In the genomic region with DNA sequence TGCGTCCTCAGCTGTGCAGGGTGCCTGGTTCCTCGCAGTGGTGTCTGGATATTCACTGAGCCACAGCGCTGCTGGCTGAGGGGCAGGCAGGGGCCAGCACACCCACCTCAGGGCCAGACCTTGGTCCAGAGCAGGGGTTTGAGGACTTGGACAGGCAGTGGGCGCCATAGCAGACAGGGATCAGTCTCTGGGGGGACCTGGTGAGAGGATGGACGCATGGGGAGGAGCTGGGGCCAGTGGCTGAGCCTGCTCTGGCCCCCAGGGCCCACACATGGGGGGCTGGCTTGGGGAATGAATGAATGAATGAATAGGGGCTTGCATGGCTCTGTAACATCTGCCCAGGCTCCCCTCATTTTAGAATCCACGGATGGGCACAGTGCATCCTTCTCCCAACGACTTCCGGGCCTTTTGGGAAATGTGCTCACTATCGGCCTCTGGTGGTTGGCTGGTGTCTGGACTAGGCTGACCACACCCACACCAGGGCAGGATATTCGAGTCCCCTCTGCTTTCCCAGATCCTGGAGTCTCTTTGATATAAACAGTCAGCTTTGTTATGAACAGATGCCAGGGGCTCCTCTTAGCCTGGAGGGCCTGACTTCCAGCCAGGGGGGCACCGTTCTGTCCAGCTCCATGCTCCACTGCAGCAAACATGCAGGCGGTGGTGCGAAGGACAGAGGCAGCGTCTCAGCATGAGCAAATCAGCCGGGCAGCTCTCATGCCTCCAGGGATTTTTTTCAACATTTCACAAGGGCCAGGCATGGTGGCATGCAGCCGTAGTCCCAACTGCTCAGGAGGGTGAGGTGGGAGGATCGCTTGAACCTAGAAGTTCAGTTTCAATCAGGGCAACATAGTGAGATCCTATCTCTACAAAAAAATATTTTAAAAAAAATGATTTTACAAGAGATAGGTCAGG, we compare ENCODE assay signal across 8 cellular contexts.
A peak's percentile ranks its signal among the peaks of the same experiment; 100 is the strongest.
DNase-seq lines count a peak whose midpoint lies in the region; ATAC-seq, FAIRE-seq and TF ChIP-seq lines count a peak whose summit lies in the region.

No MANE protein-coding gene starts in this region.

- H3K9me3 ChIP-seq in hepatocyte (ENCODE audit: low read depth) (no peaks in the 10 kb centered on the region), small intestine (ENCODE audit: control insufficient read depth, low read depth) (no peaks in the 10 kb centered on the region)

- DNase-seq in EH (ENCODE audit: low read depth) (peak; percentile 76), Kasumi-1 (lab: John Stamatoyannopoulos, UW) (peak; percentile 41 to 54), SK-MEL-5 (ENCODE audit: low read depth, low spot score) (peak; percentile 84), anterior cingulate cortex (lab: John Stamatoyannopoulos, UW) (peak in 43 of 58 donors; percentile 5 to 73 (median 32)), hepatocyte (ENCODE audit: low spot score) (peak; percentile 79), small intestine (peak; percentile 68), cortex of kidney (lab: John Stamatoyannopoulos, UW) (no peak)

- no peaks in the 10 kb centered on the region for H3K27me3 ChIP-seq in hepatocyte
- H3K27me3 ChIP-seq in small intestine (ENCODE audit: control insufficient read depth in 2 of 2, insufficient read depth in 2 of 2, low read length in 2 of 2), result no peaks in the 10 kb centered on the region

- H4K20me1 ChIP-seq in hepatocyte (ENCODE audit: insufficient read depth, poor library complexity, severe bottlenecking), result peaks cover 3% of the 10 kb centered on the region

- no peak for ATAC-seq in GM18517 (IDR thresholded peaks at IDR 0.05; ENCODE audit: unreplicated experiment)

- no peak overlapping the region for H3K4me2 ChIP-seq in hepatocyte

- in situ Hi-C loops in SK-MEL-5 (cut with HindIII; ENCODE audit: low pct_unique_long_range_greater_than_20kb, low sequenced_read_pairs), result no loop called here

- peak; percentile 66 for TF ChIP-seq CTCF in hepatocyte (IDR thresholded peaks at IDR 0.05; ENCODE audit: poor library complexity)

- 69% methylated on average over 17 of the region's 17 CpGs for WGBS in hepatocyte (ENCODE audit: low lambda C conversion rate, missing lambda C conversion rate)
- 61 to 66% (median 64%) methylated on average over 17 of the region's 17 CpGs for WGBS in small intestine, 3 donors

- H3K36me3 ChIP-seq in hepatocyte (replicated peaks; ENCODE audit: insufficient read depth, low read depth), result no peaks in the 10 kb centered on the region
- H3K36me3 ChIP-seq in small intestine (ENCODE audit: control insufficient read depth in 2 of 2, insufficient read depth in 2 of 2, low read length in 2 of 2), result peaks cover 0 to 2% of the 10 kb centered on the region in 2 donors

- no peaks in the 10 kb centered on the region for H3K9me2 ChIP-seq in hepatocyte (replicated peaks; ENCODE audit: insufficient read depth)

- FAIRE-seq in small intestine (lab: Jason Lieb, UNC), result no peak

- no peaks in the 10 kb centered on the region for H3K79me2 ChIP-seq in hepatocyte

- H2AFZ ChIP-seq in hepatocyte, result no peak overlapping the region

- H3K4me3 ChIP-seq in hepatocyte (no peak overlapping the region), small intestine (ENCODE audit: low read depth in 1 of 2, low read length in 2 of 2) (no peak overlapping the region)

- H3K4me1 ChIP-seq in hepatocyte (ENCODE audit: insufficient read depth) (no peaks in the 10 kb centered on the region), small intestine (ENCODE audit: control insufficient read depth in 2 of 2, insufficient read depth in 1 of 2, low read depth in 1 of 2, low read length in 1 of 2) (no peaks in the 10 kb centered on the region)

- H3K27ac ChIP-seq in hepatocyte (no peak overlapping the region), small intestine (ENCODE audit: low read depth in 1 of 2, low read length in 1 of 2) (no peak overlapping the region)
